Comparison of ENCODE assay signal across 8 cellular contexts in the genomic region with DNA sequence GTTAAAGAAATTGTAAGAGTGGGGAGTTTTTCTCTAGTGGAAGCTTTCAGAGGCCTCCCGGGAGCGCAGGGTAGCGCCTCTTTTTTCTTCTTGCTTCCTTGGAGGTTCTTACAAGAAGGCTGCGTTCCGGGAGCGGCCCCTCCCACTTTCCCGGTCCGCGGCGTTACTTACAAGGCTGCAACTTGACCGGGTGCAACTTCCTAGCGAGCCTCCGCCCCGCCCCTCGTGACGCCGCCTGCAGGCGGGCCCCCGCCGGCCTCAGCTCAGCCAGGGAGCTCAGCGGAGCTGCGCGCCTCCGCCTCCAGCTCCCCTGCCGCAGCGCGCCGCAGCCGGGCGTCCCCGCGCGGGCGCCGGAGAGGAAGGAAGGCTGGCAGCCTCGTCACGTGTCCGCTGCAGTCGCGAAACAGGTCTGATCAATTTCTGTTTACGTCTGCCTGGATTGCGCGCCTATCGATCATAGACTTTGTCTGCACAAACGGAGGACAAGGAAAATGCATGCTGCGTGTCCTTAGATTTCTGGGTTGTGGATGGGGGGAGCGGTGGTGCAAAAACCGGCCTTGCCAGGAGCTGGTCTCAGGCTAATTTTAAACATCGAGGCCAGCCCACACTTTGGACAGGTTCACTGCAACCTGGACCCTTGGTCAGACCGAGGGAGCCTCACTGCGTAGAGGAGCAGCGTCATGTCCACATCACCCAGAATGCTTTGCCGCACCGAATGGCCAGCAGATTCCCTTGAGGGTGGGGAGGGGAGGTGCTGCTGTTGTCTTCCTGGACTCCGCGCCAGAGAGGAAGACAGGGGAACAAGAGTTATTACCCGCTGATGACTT.
DNase-seq lines count a peak whose midpoint lies in the region; ATAC-seq lines count a peak whose summit lies in the region.

A gene with protein sequence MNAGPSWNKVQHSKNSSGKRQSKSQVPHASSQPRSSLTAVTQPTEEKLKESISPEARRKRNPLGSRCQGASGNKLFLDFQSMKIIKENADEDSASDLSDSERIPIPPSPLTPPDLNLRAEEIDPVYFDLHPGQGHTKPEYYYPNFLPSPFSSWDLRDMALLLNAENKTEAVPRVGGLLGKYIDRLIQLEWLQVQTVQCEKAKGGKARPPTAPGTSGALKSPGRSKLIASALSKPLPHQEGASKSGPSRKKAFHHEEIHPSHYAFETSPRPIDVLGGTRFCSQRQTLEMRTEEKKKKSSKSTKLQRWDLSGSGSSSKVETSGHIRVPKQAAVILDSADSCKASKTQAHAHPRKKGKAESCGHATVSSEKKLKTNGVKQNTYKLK (plus strand): TSS at position 261 of the 827 bp plus-strand sequence. CDS start 3,555 bp downstream, outside the sequence.
A gene with protein sequence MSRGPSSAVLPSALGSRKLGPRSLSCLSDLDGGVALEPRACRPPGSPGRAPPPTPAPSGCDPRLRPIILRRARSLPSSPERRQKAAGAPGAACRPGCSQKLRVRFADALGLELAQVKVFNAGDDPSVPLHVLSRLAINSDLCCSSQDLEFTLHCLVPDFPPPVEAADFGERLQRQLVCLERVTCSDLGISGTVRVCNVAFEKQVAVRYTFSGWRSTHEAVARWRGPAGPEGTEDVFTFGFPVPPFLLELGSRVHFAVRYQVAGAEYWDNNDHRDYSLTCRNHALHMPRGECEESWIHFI (minus strand): TSS at position 177 of the 827 bp plus-strand sequence. CDS start 374 bp downstream, outside the sequence.

- peak; percentile 98 for DNase-seq in AG08396 (ENCODE audit: low spot score)
- peak; percentile 94 for DNase-seq in NCI-H2227 (lab: John Stamatoyannopoulos, UW; ENCODE audit: unreplicated experiment)
- peak; percentile 66 to 81 (median 75) for DNase-seq in activated CD4-positive, CD25-positive, alpha-beta regulatory T cell (lab: John Stamatoyannopoulos, UW)
- peak; percentile 89 for DNase-seq in central memory CD4-positive, alpha-beta T cell
- peak; percentile 98 for DNase-seq in islet precursor cell
- DNase-seq in stimulated activated CD4-positive, alpha-beta T cell treated with anti-CD3 and anti-CD28 coated beads, Interleukin-12 subunit alpha, Interleukin-12 subunit beta, amount 100 ng/mL, for 4 hours, result peak; percentile 89

- ATAC-seq in GM18909 (IDR thresholded peaks at IDR 0.05; ENCODE audit: poor library complexity, unreplicated experiment) (peak; percentile 93), HG03159 (IDR thresholded peaks at IDR 0.05; ENCODE audit: unreplicated experiment) (peak; percentile 93)

Comparison
In these comparisons a context has a peak if more than half of its experiments do, and no peak if none do; other contexts are left out.
1. Peak in every context shown above with its lines: DNase-seq and ATAC-seq.